8 cellular contexts compared by ENCODE assay signal in the genomic region with DNA sequence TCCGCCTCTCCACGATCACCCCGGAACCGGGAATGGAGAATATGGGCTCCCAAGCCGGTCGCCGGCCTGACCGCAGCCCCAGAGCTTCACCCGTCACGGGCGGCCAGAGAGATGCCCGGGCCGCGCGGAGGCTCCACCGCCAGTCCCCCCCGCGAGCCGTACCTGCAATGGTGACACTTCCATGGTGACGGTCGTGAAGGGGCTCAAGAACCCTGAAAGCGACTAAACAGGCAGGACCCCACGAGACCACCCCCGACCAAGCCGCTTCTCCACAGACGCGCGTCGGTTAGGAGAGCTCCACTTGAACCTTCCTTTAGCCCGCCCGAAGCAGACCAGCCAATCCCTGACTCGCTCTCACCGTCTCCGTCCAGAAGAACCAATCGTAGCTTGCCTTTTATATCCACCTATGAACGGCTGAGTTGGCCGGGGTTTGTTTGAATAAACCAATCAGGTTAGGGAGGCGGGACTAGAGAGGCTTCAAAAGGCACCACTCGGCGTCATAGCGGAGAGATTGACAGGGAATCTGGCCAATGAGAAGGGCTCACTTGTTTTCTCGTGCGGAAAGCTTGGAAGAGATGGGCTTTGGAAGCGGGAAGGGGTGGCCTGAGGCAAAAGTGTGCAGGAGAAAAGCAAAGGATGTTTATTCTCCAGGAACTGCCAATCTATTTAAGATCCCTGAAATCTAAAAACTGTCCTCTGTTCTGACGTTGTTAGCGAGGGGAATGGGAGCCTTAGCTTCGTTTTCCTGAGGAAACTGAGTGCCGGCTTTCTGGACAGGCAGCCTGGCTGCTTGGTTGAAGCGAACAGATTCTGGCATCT. TPM values are rescaled to one million over a fixed set of nuclear protein-coding genes. Genes with fewer than 3 reads are reported as not detected.
DNase-seq lines count a peak whose midpoint lies in the region; FAIRE-seq and TF ChIP-seq lines count a peak whose summit lies in the region.

A gene with protein sequence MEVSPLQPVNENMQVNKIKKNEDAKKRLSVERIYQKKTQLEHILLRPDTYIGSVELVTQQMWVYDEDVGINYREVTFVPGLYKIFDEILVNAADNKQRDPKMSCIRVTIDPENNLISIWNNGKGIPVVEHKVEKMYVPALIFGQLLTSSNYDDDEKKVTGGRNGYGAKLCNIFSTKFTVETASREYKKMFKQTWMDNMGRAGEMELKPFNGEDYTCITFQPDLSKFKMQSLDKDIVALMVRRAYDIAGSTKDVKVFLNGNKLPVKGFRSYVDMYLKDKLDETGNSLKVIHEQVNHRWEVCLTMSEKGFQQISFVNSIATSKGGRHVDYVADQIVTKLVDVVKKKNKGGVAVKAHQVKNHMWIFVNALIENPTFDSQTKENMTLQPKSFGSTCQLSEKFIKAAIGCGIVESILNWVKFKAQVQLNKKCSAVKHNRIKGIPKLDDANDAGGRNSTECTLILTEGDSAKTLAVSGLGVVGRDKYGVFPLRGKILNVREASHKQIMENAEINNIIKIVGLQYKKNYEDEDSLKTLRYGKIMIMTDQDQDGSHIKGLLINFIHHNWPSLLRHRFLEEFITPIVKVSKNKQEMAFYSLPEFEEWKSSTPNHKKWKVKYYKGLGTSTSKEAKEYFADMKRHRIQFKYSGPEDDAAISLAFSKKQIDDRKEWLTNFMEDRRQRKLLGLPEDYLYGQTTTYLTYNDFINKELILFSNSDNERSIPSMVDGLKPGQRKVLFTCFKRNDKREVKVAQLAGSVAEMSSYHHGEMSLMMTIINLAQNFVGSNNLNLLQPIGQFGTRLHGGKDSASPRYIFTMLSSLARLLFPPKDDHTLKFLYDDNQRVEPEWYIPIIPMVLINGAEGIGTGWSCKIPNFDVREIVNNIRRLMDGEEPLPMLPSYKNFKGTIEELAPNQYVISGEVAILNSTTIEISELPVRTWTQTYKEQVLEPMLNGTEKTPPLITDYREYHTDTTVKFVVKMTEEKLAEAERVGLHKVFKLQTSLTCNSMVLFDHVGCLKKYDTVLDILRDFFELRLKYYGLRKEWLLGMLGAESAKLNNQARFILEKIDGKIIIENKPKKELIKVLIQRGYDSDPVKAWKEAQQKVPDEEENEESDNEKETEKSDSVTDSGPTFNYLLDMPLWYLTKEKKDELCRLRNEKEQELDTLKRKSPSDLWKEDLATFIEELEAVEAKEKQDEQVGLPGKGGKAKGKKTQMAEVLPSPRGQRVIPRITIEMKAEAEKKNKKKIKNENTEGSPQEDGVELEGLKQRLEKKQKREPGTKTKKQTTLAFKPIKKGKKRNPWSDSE (N-terminal part only) (minus strand): TSS at position 288 of the 819 bp plus-strand sequence. CDS start 105 bp downstream, at position 183.

- peak in 1 of 4 donors; percentile 63 for TF ChIP-seq POLR2A in esophagus squamous epithelium (IDR thresholded peaks at IDR 0.05)

- H3K9me2 ChIP-seq in DOHH2 (replicated peaks; ENCODE audit: control insufficient read depth, low read length) (no peaks in the 10 kb centered on the region), GM23248 (ENCODE audit: insufficient read depth) (no peaks in the 10 kb centered on the region), Karpas-422 (replicated peaks; ENCODE audit: insufficient read depth, low read length) (no peaks in the 10 kb centered on the region)

- H2AFZ ChIP-seq in GM23248, result peak within 1 kb of the TSS; percentile 94
- peak within 1 kb of the TSS; percentile 91 for H2AFZ ChIP-seq in Karpas-422 (ENCODE audit: low read length)

- in situ Hi-C loops in GM23248 (cut with MboI), result no loop called here

- H3K9me3 ChIP-seq in DOHH2 (ENCODE audit: control insufficient read depth, insufficient read depth, low read length) (no peaks in the 10 kb centered on the region), GM23248 (ENCODE audit: low read depth) (no peaks in the 10 kb centered on the region), Karpas-422 (ENCODE audit: low read length) (no peaks in the 10 kb centered on the region), esophagus squamous epithelium (no peaks in the 10 kb centered on the region)

- intact Hi-C loops in esophagus squamous epithelium (cut with DNase I), result loop anchor here (10.0 kb wide), 1 partner anchor 53 kb away; a partner anchor contains a TSS

- H3K27ac ChIP-seq in DOHH2 (ENCODE audit: low read depth, low read length) (peak within 1 kb of the TSS; percentile 79), GM23248 (peak within 1 kb of the TSS; percentile 65), Karpas-422 (ENCODE audit: low read length) (peak within 1 kb of the TSS; percentile 75), esophagus squamous epithelium (peak within 1 kb of the TSS; percentile 66 to 80 (median 72))

- H3K27me3 ChIP-seq in DOHH2 (ENCODE audit: control insufficient read depth, low read length), result no peaks in the 10 kb centered on the region
- no peaks in the 10 kb centered on the region for H3K27me3 ChIP-seq in GM23248 (replicated peaks; ENCODE audit: insufficient read depth)
- H3K27me3 ChIP-seq in Karpas-422 (ENCODE audit: low read length), result no peaks in the 10 kb centered on the region
- H3K27me3 ChIP-seq in esophagus squamous epithelium, result peaks cover 0 to 5% (median 0%) of the 10 kb centered on the region in 4 donors

- DNase-seq in GM23248 (peak; percentile 100), Karpas-422 (peak; percentile 100), RCC 7860 (ENCODE audit: low spot score) (peak; percentile 99), esophagus squamous epithelium (lab: John Stamatoyannopoulos, UW) (peak; percentile 93), myocyte (ENCODE audit: low read depth) (peak; percentile 100)
- peak; percentile 100 for DNase-seq in activated T-cell treated with anti-CD3 and anti-CD28 coated beads, Interleukin-2, amount 50 U/mL, for 48 hours
- DNase-seq in stimulated activated CD8-positive, alpha-beta memory T cell treated with anti-CD3 and anti-CD28 coated beads, Interleukin-7, amount 100 ng/mL, for 4 hours (ENCODE audit: low read depth in 2 of 2), result peak; percentile 79 to 95

- peaks cover 41% of the 10 kb centered on the region for H3K79me2 ChIP-seq in DOHH2 (ENCODE audit: control insufficient read depth, low read length)
- H3K79me2 ChIP-seq in GM23248 (ENCODE audit: insufficient read depth), result peaks cover 40% of the 10 kb centered on the region
- peaks cover 35% of the 10 kb centered on the region for H3K79me2 ChIP-seq in Karpas-422 (ENCODE audit: low read length)

- TF ChIP-seq CTCF in DOHH2 (IDR thresholded peaks at IDR 0.05; ENCODE audit: low read depth, low read length, poor library complexity, severe bottlenecking) (no peak), esophagus squamous epithelium (IDR thresholded peaks at IDR 0.05) (peak in 1 of 6 experiments; percentile 13)

- H3K9ac ChIP-seq in GM23248, result peak within 1 kb of the TSS; percentile 85
- peak within 1 kb of the TSS; percentile 86 for H3K9ac ChIP-seq in Karpas-422 (ENCODE audit: low read length)

- peak within 1 kb of the TSS; percentile 98 for H3K4me3 ChIP-seq in DOHH2 (ENCODE audit: low read length)
- peak within 1 kb of the TSS; percentile 88 for H3K4me3 ChIP-seq in GM23248
- peak within 1 kb of the TSS; percentile 85 for H3K4me3 ChIP-seq in Karpas-422 (ENCODE audit: low read length)
- H3K4me3 ChIP-seq in esophagus squamous epithelium, result peak within 1 kb of the TSS; percentile 63 to 79 (median 74)

- peak; percentile 95 for FAIRE-seq in RCC 7860 (lab: Jason Lieb, UNC)

- H3K4me1 ChIP-seq in DOHH2 (ENCODE audit: control insufficient read depth, low read length), result peaks cover 27% of the 10 kb centered on the region
- H3K4me1 ChIP-seq in GM23248 (ENCODE audit: insufficient read depth), result peaks cover 32% of the 10 kb centered on the region
- H3K4me1 ChIP-seq in Karpas-422 (ENCODE audit: low read length), result peaks cover 20% of the 10 kb centered on the region
- peaks cover 0 to 44% (median 17%) of the 10 kb centered on the region in 3 donors for H3K4me1 ChIP-seq in esophagus squamous epithelium

- H3K36me3 ChIP-seq in DOHH2 (ENCODE audit: control insufficient read depth, low read length), result peaks cover 48% of the 10 kb centered on the region
- H3K36me3 ChIP-seq in GM23248 (ENCODE audit: low read depth), result no peaks in the 10 kb centered on the region
- H3K36me3 ChIP-seq in Karpas-422 (ENCODE audit: insufficient read depth, low read length), result peaks cover 24% of the 10 kb centered on the region; the same call in 1 of the 2 replicates
- no peaks in the 10 kb centered on the region for H3K36me3 ChIP-seq in esophagus squamous epithelium

- peak within 1 kb of the TSS; percentile 89 for H3K4me2 ChIP-seq in DOHH2 (ENCODE audit: low read length)
- peak within 1 kb of the TSS; percentile 91 for H3K4me2 ChIP-seq in GM23248 (ENCODE audit: unreplicated experiment)
- H3K4me2 ChIP-seq in Karpas-422 (ENCODE audit: low read depth, low read length, poor library complexity, severe bottlenecking), result peak within 1 kb of the TSS; percentile 87

- H3F3A ChIP-seq in DOHH2 (ENCODE audit: control insufficient read depth, insufficient read depth), result peaks cover 3% of the 10 kb centered on the region; the same call in 1 of the 2 replicates
- peaks cover 5% of the 10 kb centered on the region; the same call in 1 of the 2 replicates for H3F3A ChIP-seq in GM23248 (ENCODE audit: insufficient read depth)

- WGBS in GM23248 (ENCODE audit: low coverage in 1 of 2, low lambda C conversion rate in 2 of 2, missing lambda C conversion rate in 2 of 2), 2 experiments, result 1% methylated on average over 44 to 49 of the region's 49 CpGs
- WGBS in esophagus squamous epithelium, 2 donors, result 0 to 2% methylated on average over 24 to 29 of the region's 49 CpGs

- H4K20me1 ChIP-seq in DOHH2 (ENCODE audit: control insufficient read depth, insufficient read depth, low read depth, low read length) (peaks cover 10% of the 10 kb centered on the region; the same call in 1 of the 2 replicates), GM23248 (ENCODE audit: insufficient read depth) (no peaks in the 10 kb centered on the region), Karpas-422 (ENCODE audit: insufficient read depth, low read depth, low read length) (no peaks in the 10 kb centered on the region)

RNA-seq across cellular contexts. Expression of the gene that starts here (rescaled TPM):
- 71.4 and 75.8 TPM in 2 replicates for total RNA-seq in GM23248 (2014; rRNA removed; shearing (Covaris generic))
- polyA plus RNA-seq in GM23248 (2016; fragmentation: Nextera tagmentation; extraction: Ambion mirVana), result 39.6 and 47.0 TPM in 2 replicates
- total RNA-seq in Karpas-422 (2014; rRNA removed; shearing (Covaris generic); ENCODE audit: low replicate concordance), result 101 and 199 TPM in 2 replicates
- total RNA-seq in esophagus squamous epithelium (10 to 100 TPM; 24.9 to 87.1 (median 50.6) TPM), myocyte (2.2 and 2.3 TPM in 2 replicates)
- 0.30 TPM for polyA plus RNA-seq in myocyte (2012)

Comparison
In these comparisons a context has a peak if more than half of its experiments do, and no peak if none do; other contexts are left out.
1. Peak in every context shown above with its lines: DNase-seq, H3K4me3 ChIP-seq and H3K27ac ChIP-seq.